In the genomic region with DNA sequence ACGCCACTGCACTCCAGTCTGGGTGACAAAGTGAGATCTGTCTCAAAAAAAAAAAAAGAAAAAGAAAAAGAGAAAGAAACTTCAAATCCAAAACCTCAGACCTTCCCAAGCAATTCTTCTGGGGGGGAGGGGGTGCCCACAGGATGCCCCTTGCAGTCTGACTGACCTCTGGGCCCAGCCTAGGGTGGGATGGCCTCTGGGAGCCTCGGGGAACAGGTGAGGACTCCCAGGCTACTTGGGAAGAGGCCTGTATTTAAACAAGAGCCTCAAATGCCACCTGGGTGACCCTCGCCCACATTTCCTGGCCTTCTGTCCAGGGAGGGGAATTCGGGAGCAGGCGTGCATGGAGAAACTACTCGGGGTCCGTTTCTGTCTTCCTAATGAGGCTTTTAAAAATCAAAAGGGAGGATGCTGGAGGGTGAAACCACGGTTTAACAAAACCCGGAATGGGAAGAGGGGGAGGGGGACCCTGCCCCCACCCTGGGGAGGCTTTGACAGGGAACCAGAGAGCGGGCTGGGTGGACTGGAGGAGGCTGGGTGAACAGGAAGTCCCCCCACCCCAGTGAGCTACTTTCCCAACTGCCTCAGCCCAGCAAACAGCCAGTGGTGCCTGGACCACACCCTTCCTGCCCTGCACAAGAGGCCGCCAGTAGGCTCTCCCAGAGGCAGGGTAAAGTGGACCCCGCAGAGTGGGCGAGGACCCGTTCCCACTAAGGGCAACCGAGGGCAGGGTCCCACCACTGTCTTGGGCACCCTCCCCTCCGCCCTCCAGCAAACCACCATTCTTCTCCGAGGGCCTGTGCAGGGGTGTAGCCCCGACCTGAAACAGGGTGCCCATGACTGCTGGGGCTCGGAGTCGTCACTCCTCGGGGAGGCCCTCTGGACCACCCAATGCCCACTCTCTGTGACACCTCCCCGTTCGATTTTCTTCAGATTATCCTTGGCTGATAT, we compare ENCODE assay signal across 8 cellular contexts. TPM values are rescaled to one million over a fixed set of nuclear protein-coding genes. Genes with fewer than 3 reads are reported as not detected.
DNase-seq lines count a peak whose midpoint lies in the region; ATAC-seq and TF ChIP-seq lines count a peak whose summit lies in the region.

No MANE protein-coding gene starts in this region.

- no peak for TF ChIP-seq CTCF in uterus (IDR thresholded peaks at IDR 0.05)

- H3K27ac ChIP-seq in layer of hippocampus (ENCODE audit: low read depth, low read length), result peak overlapping the region; percentile 65
- peak overlapping the region; percentile 60 to 76 for H3K27ac ChIP-seq in uterus

- H3K4me1 ChIP-seq in uterus, result peaks cover 0 to 25% of the 10 kb centered on the region in 2 donors

- ATAC-seq in activated CD8-positive, alpha-beta T cell treated with anti-CD3 and anti-CD28 coated beads, Interleukin-2, amount 10 ng/mL, durations not matched to agents 7 days and 5 days, result peak; percentile 28
- no peak for ATAC-seq in HG02970 (IDR thresholded peaks at IDR 0.05; ENCODE audit: low FRiP score, unreplicated experiment)

- peaks cover 8% of the 10 kb centered on the region for H3K36me3 Mint-ChIP-seq in activated CD8-positive, alpha-beta T cell treated with anti-CD3 and anti-CD28 coated beads, Interleukin-2, amount 10 ng/mL, durations not matched to agents 7 days and 5 days (ENCODE audit: low read depth)

- peak overlapping the region; percentile 96 for H3K27ac Mint-ChIP-seq in activated CD8-positive, alpha-beta T cell treated with anti-CD3 and anti-CD28 coated beads, Interleukin-2, amount 10 ng/mL, durations not matched to agents 7 days and 5 days

- no peak for TF ChIP-seq POLR2A in uterus (IDR thresholded peaks at IDR 0.05)

- H3K4me1 Mint-ChIP-seq in activated CD8-positive, alpha-beta T cell treated with anti-CD3 and anti-CD28 coated beads, Interleukin-2, amount 10 ng/mL, durations not matched to agents 7 days and 5 days (ENCODE audit: low read depth), result peaks cover 59% of the 10 kb centered on the region

- no peaks in the 10 kb centered on the region for H3K36me3 ChIP-seq in uterus

- no peaks in the 10 kb centered on the region for H3K27me3 ChIP-seq in layer of hippocampus (ENCODE audit: control insufficient read depth, insufficient read depth, low read length)
- no peaks in the 10 kb centered on the region for H3K27me3 ChIP-seq in uterus

- intact Hi-C loops in uterus (cut with DNase I; ENCODE audit: low total_unique reads), result no loop called here

- no peaks in the 10 kb centered on the region for H3K9me3 ChIP-seq in uterus

- peak overlapping the region; percentile 80 for H3K4me3 Mint-ChIP-seq in activated CD8-positive, alpha-beta T cell treated with anti-CD3 and anti-CD28 coated beads, Interleukin-2, amount 10 ng/mL, durations not matched to agents 7 days and 5 days

- no peaks in the 10 kb centered on the region for H3K27me3 Mint-ChIP-seq in activated CD8-positive, alpha-beta T cell treated with anti-CD3 and anti-CD28 coated beads, Interleukin-2, amount 10 ng/mL, durations not matched to agents 7 days and 5 days (ENCODE audit: low read depth)

- peak overlapping the region in 1 of 2 donors; percentile 92 for H3K4me3 ChIP-seq in uterus

- peak; percentile 9 for DNase-seq in stimulated activated CD4-positive, alpha-beta T cell treated with anti-CD3 and anti-CD28 coated beads, Interleukin-2, amount 100 ng/mL, for 4 hours (ENCODE audit: low read depth)
- DNase-seq in stimulated activated CD4-positive, alpha-beta T cell treated with anti-CD3 and anti-CD28 coated beads, Interleukin-2, amount 100 ng/mL, for 24 hours, result no peak
- peak; percentile 72 for DNase-seq in activated CD8-positive, alpha-beta T cell treated with anti-CD3 and anti-CD28 coated beads, Interleukin-2, amount 10 ng/mL, durations not matched to agents 7 days and 5 days
- DNase-seq in uterus (peak in 1 of 2 donors; percentile 40), epidermal melanocyte (ENCODE audit: insufficient read length, low spot score) (no peak)
- no peak for DNase-seq in effector CD8-positive, alpha-beta T cell (lab: John Stamatoyannopoulos, UW)

- CTCF ChIA-PET in activated CD8-positive, alpha-beta T cell treated with anti-CD3 and anti-CD28 coated beads, Interleukin-2, amount 10 ng/mL, durations not matched to agents 7 days and 5 days (lab: Charles Lee), result interaction anchor here (1.0 kb wide), 1 partner anchor 73 kb away, joined by 4 read pairs; no protein-coding TSS in a partner anchor

- POLR2A ChIA-PET in activated CD8-positive, alpha-beta T cell treated with anti-CD3 and anti-CD28 coated beads, Interleukin-2, amount 10 ng/mL, durations not matched to agents 7 days and 5 days (lab: Charles Lee), result interaction anchor here (0.6 to 2.8 kb wide), 11 partner anchors 9 to 60 kb away, joined by 3 to 12 read pairs (median 3); no protein-coding TSS in a partner anchor

- H3K9me3 Mint-ChIP-seq in activated CD8-positive, alpha-beta T cell treated with anti-CD3 and anti-CD28 coated beads, Interleukin-2, amount 10 ng/mL, durations not matched to agents 7 days and 5 days (ENCODE audit: insufficient read depth), result no peaks in the 10 kb centered on the region

RNA-seq across cellular contexts. Expression of a gene that starts 1.5 kb away (rescaled TPM):
- total RNA-seq in activated CD8-positive, alpha-beta T cell treated with anti-CD3 and anti-CD28 coated beads, Interleukin-2, amount 10 ng/mL, durations not matched to agents 7 days and 5 days, result 10 to 100 TPM; 51.2 to 58.5 TPM
- total RNA-seq in uterus, result 10 to 100 TPM in 2 of 4 donors, 1 to 10 TPM in 2; 2.9 to 59.1 (median 31.8) TPM

Comparison
In these comparisons a context has a peak if more than half of its experiments do, and no peak if none do; other contexts are left out.
1. DNase-seq: peak in stimulated activated CD4-positive, alpha-beta T cell treated with anti-CD3 and anti-CD28 coated beads, Interleukin-2, amount 100 ng/mL, for 4 hours (single experiment) and activated CD8-positive, alpha-beta T cell treated with anti-CD3 and anti-CD28 coated beads, Interleukin-2, amount 10 ng/mL, durations not matched to agents 7 days and 5 days (single experiment); none in stimulated activated CD4-positive, alpha-beta T cell treated with anti-CD3 and anti-CD28 coated beads, Interleukin-2, amount 100 ng/mL, for 24 hours (0 of 2), epidermal melanocyte (single experiment) and effector CD8-positive, alpha-beta T cell (single experiment).